Comparison of ENCODE assay signal across 23 cellular contexts in genomic region chr10:125257521-125258105, GRCh38.
"Had no signal": no experiment of that assay in that cellular context is flagged by ENCODE, and none has a peak within 500 bp of the region (broad histone marks: within the 10 kb centered on the region; RNA-seq: fewer than 3 reads in every experiment).

No MANE protein-coding gene starts in this region.

- H3K27ac ChIP-seq: brain microvascular endothelial cell, hepatocyte, lower lobe of right lung, prostate gland, right atrium auricular region, transverse colon, VCaP had no signal

- H3K27me3 ChIP-seq: brain microvascular endothelial cell, hepatocyte, right atrium auricular region, transverse colon had no signal

- H3K9me3 ChIP-seq: lower lobe of right lung, prostate gland, right atrium auricular region, transverse colon had no signal

- H3K4me1 ChIP-seq: lower lobe of right lung, prostate gland, right atrium auricular region, transverse colon had no signal

- H3K36me3 ChIP-seq: brain microvascular endothelial cell, lower lobe of right lung, prostate gland, right atrium auricular region, transverse colon had no signal

- ATAC-seq: left colon; lower lobe of right lung; naive thymus-derived CD8-positive, alpha-beta T cell had no signal

- H3K4me3 Mint-ChIP-seq: central memory CD8-positive, alpha-beta T cell; naive thymus-derived CD8-positive, alpha-beta T cell; stimulated activated naive CD8-positive, alpha-beta T cell treated with anti-CD3 and anti-CD28 coated beads, Interleukin-15, Interleukin-2, amounts not matched to agents 100 ng/mL and 50 ng/mL, for 24 hours had no signal

- DNase-seq: activated CD4-positive, alpha-beta T cell treated with anti-CD3 and anti-CD28 coated beads, Interleukin-2, amount 50 U/mL, for 1 hour; activated CD4-positive, CD25-positive, alpha-beta regulatory T cell treated with anti-CD3 and anti-CD28 coated beads, Interleukin-2, amount 50 U/mL, for 72 hours; activated CD8-positive, alpha-beta memory T cell treated with anti-CD3 and anti-CD28 coated beads, Interleukin-2, amount 50 U/mL, for 4 hours; activated effector memory CD4-positive, alpha-beta T cell treated with Interleukin-2 at 50 U/mL for 16 hours; activated naive CD4-positive, alpha-beta T cell treated with anti-CD3 and anti-CD28 coated beads, Interleukin-2, amount 50 U/mL, for 16 hours; activated T-cell treated with anti-CD3 and anti-CD28 coated beads, Interleukin-2, amount 50 U/mL, for 48 hours; aorta; brain microvascular endothelial cell; effector memory CD4-positive, alpha-beta T cell; islet precursor cell; left colon; lower lobe of right lung; naive thymus-derived CD8-positive, alpha-beta T cell; occipital lobe; stimulated activated CD4-positive, alpha-beta T cell treated with anti-CD3 and anti-CD28 coated beads, Interleukin-2, amount 100 ng/mL, for 24 hours; T-helper 2 cell; transverse colon had no signal

- H3K27me3 Mint-ChIP-seq: central memory CD8-positive, alpha-beta T cell had no signal

- H3K79me2 ChIP-seq: hepatocyte had no signal

- H3K4me2 ChIP-seq: hepatocyte had no signal

- H3K4me3 ChIP-seq: hepatocyte, lower lobe of right lung, prostate gland, right atrium auricular region, transverse colon had no signal

- H2AFZ ChIP-seq: hepatocyte had no signal

- H3K4me1 Mint-ChIP-seq: central memory CD8-positive, alpha-beta T cell; naive thymus-derived CD8-positive, alpha-beta T cell had no signal

- H3K27ac Mint-ChIP-seq: naive thymus-derived CD8-positive, alpha-beta T cell; stimulated activated naive CD8-positive, alpha-beta T cell treated with anti-CD3 and anti-CD28 coated beads, Interleukin-15, Interleukin-2, amounts not matched to agents 100 ng/mL and 50 ng/mL, for 24 hours had no signal
